In genomic region chr11:2325719-2326118, GRCh38 we compare ENCODE assay signal across 16 cellular contexts. TPM values are rescaled to one million over a fixed set of nuclear protein-coding genes. Genes with fewer than 3 reads are reported as not detected.
DNase-seq lines count a peak whose midpoint lies in the region; ATAC-seq and TF ChIP-seq lines count a peak whose summit lies in the region.
"Had no signal": no experiment of that assay in that cellular context is flagged by ENCODE, and none has a peak within 500 bp of the region (broad histone marks: within the 10 kb centered on the region; RNA-seq: fewer than 3 reads in every experiment).

No MANE protein-coding gene starts in this region.

- no peak overlapping the region for H3K4me3 ChIP-seq in breast epithelium
- no peak overlapping the region for H3K4me3 ChIP-seq in heart right ventricle
- no peak overlapping the region for H3K4me3 ChIP-seq in spleen

- intact Hi-C loops in breast epithelium (cut with DNase I; ENCODE audit: low total_unique reads) (no loop called here), heart right ventricle (cut with DNase I) (loop anchor here in 4 of 10 donors (2.0 to 5.0 kb wide), 4 partner anchors 37 to 49 kb away; no protein-coding TSS in a partner anchor), spleen (cut with DNase I; ENCODE audit: low total_unique reads) (no loop called here), posterior vena cava (cut with DNase I) (no loop called here)

- peak; percentile 91 to 99 (median 95) for ATAC-seq in heart right ventricle
- ATAC-seq in HG02885 (IDR thresholded peaks at IDR 0.05; ENCODE audit: poor library complexity, unreplicated experiment), result no peak
- ATAC-seq in HG03139 (IDR thresholded peaks at IDR 0.05; ENCODE audit: unreplicated experiment), result no peak
- no peak for ATAC-seq in GM21723 (IDR thresholded peaks at IDR 0.05; ENCODE audit: unreplicated experiment)

- TF ChIP-seq CTCF in breast epithelium (IDR thresholded peaks at IDR 0.05) (no peak), heart right ventricle (IDR thresholded peaks at IDR 0.05) (no peak), spleen (IDR thresholded peaks at IDR 0.05 in 8 of 11, conservative IDR thresholded peaks at IDR 0.05 in 3 of 11) (no peak)

- TF ChIP-seq POLR2A in breast epithelium (IDR thresholded peaks at IDR 0.05) (no peak), spleen (IDR thresholded peaks at IDR 0.05) (no peak)

- WGBS in heart right ventricle, 2 donors, result 42 to 43% methylated on average over 2 of the region's 2 CpGs
- 79 to 96% (median 85%) methylated on average over 2 of the region's 2 CpGs for WGBS in spleen, 5 donors

- H3K9me3 ChIP-seq in breast epithelium (no peaks in the 10 kb centered on the region), heart right ventricle (peaks cover 0 to 8% (median 0%) of the 10 kb centered on the region in 11 donors), spleen (peaks cover 0 to 10% (median 1%) of the 10 kb centered on the region in 8 donors)

- H3K27me3 ChIP-seq in breast epithelium (no peaks in the 10 kb centered on the region), heart right ventricle (no peaks in the 10 kb centered on the region), spleen (replicated peaks in 1 of 7) (peaks cover 0 to under 1% (median 0%) of the 10 kb centered on the region in 7 donors)

- H3K4me1 ChIP-seq in breast epithelium (peaks cover 0 to 9% of the 10 kb centered on the region in 2 donors), heart right ventricle (peaks cover 0 to 20% (median 0%) of the 10 kb centered on the region in 9 donors), spleen (no peaks in the 10 kb centered on the region)

- DNase-seq in LoVo (ENCODE audit: low spot score) (peak; percentile 8), breast epithelium (ENCODE audit: low spot score in 2 of 2) (peak; percentile 60 to 88), heart right ventricle (peak in 1 of 2 donors; percentile 62), spleen (peak; percentile 1), posterior vena cava (ENCODE audit: low spot score) (no peak)
- DNase-seq: kidney, NCI-H2029, NCI-H774 had no signal

- H3K36me3 ChIP-seq in breast epithelium (no peaks in the 10 kb centered on the region), heart right ventricle (no peaks in the 10 kb centered on the region), spleen (no peaks in the 10 kb centered on the region)

- H3K27ac ChIP-seq in breast epithelium (peak overlapping the region; percentile 58 to 73), heart right ventricle (peak overlapping the region in 9 of 10 donors; percentile 16 to 77 (median 50)), spleen (no peak overlapping the region)
- H3K27ac ChIP-seq: KMS-11, VCaP had no signal

RNA-seq across cellular contexts. Expression of gene TSPAN32, which starts 23.9 kb away (rescaled TPM):
- total RNA-seq in breast epithelium (1 to 10 TPM in 2 of 3 donors, under 1 TPM in 1; 0.33 to 2.4 (median 1.0) TPM), heart right ventricle (10 to 100 TPM; 16.0 to 26.9 (median 23.3) TPM), spleen (10 to 100 TPM; 10.6 to 21.0 (median 17.6) TPM), posterior vena cava (1 to 10 TPM in 1 of 2 donors, under 1 TPM in 1; 0.76 to 3.6 TPM)
- polyA plus RNA-seq in heart right ventricle (10 to 100 TPM in 1 of 2 donors, 1 to 10 TPM in 1; 2.3 to 47.5 TPM), spleen (10 to 100 TPM; 11.2 to 21.8 (median 14.1) TPM)
- total RNA-seq: dermis microvascular lymphatic vessel endothelial cell, SK-MEL-5 had no signal
- polyA plus RNA-seq: neural cell had no signal

RNA-seq across cellular contexts. Expression of gene C11orf21, which starts 24.0 kb away (rescaled TPM):
- 1 to 10 TPM in 1 of 3 donors, under 1 TPM in 2; 0.33 to 1.0 (median 0.96) TPM for total RNA-seq in breast epithelium
- total RNA-seq in heart right ventricle, result 10 to 100 TPM; 15.1 to 56.2 (median 31.1) TPM
- polyA plus RNA-seq in heart right ventricle, result 10 to 100 TPM in 1 of 2 donors, 1 to 10 TPM in 1; 2.6 to 73.4 TPM
- 10 to 100 TPM; 10.6 to 24.9 (median 18.1) TPM for total RNA-seq in spleen
- 10 to 100 TPM in 1 of 3 donors, 1 to 10 TPM in 2; 8.6 to 12.1 (median 8.9) TPM for polyA plus RNA-seq in spleen
- total RNA-seq in posterior vena cava, result 1 to 10 TPM; 1.3 to 1.8 TPM
- total RNA-seq: dermis microvascular lymphatic vessel endothelial cell, SK-MEL-5 had no signal
- polyA plus RNA-seq: neural cell had no signal

RNA-seq across cellular contexts. Expression of gene CD81, which starts 51.4 kb away (rescaled TPM):
- total RNA-seq in breast epithelium (100 to 1,000 TPM; 311 to 770 (median 330) TPM), heart right ventricle (100 to 1,000 TPM; 461 to 959 (median 513) TPM), spleen (100 to 1,000 TPM; 370 to 594 (median 472) TPM), posterior vena cava (100 to 1,000 TPM; 616 to 784 TPM)
- polyA plus RNA-seq in heart right ventricle (100 to 1,000 TPM; 346 to 588 TPM), spleen (100 to 1,000 TPM; 191 to 368 (median 339) TPM)

RNA-seq across cellular contexts. Expression of gene ASCL2, which starts 55.3 kb away (rescaled TPM):
- total RNA-seq in breast epithelium (1 to 10 TPM in 2 of 3 donors, under 1 TPM in 1; 0.96 to 4.8 (median 3.3) TPM), heart right ventricle (1 to 10 TPM in 1 of 10 donors, under 1 TPM in 5, not detected in 4; 0.15 to 2.7 (median 0.29) TPM), spleen (1 to 10 TPM; 1.9 to 3.0 (median 2.3) TPM), posterior vena cava (under 1 TPM; 0.43 to 0.69 TPM)
- polyA plus RNA-seq in heart right ventricle (under 1 TPM; 0.16 to 0.22 TPM), spleen (1 to 10 TPM in 1 of 3 donors, under 1 TPM in 2; 0.68 to 1.3 (median 0.93) TPM)
- total RNA-seq: dermis microvascular lymphatic vessel endothelial cell, SK-MEL-5 had no signal
- polyA plus RNA-seq: neural cell had no signal

Comparison
In these comparisons a context has a peak if more than half of its experiments do, and no peak if none do; other contexts are left out.
1. H3K27ac ChIP-seq: peak in breast epithelium (2 of 2) and heart right ventricle (9 of 10); none in spleen (0 of 8).
2. ATAC-seq: peak in heart right ventricle (8 of 8); none in HG02885 (single experiment), HG03139 (single experiment) and GM21723 (single experiment).
3. RNA of gene C11orf21, which starts 24.0 kb away (total RNA-seq): 15.1 to 56.2 TPM in heart right ventricle and 10.6 to 24.9 TPM in spleen; 1.3 to 1.8 TPM in posterior vena cava and 0.33 to 1.0 TPM in breast epithelium; every median in the first group is over 4 times any median in the second.